In the genomic region with DNA sequence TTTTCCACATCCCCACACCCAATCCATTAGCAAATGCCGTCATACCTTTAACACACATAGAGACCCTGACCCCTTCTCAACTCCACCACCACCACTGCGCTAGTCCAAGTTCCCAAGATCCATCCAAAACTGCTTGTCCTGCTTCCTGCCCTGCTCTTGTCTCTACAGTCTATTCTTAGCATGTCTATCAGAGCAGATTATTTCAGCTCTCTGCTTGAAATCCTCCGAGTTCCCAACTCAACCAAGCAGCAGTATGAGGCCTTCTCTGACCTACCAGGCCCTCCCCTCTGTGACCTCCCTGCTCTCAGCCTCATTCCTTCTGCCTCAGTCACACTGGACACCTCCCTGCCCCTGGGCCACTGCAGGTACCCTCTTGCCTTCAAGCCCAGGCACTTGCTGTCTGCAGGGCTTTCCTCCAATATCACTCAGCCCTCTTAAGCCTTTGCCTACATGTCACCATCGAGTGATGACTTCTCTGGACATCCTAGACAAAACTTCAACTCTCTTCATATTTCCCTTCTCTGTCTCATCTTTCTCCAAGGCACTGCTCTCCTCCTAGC, we compare ENCODE assay signal across 19 cellular contexts.
"Had no signal": no experiment of that assay in that cellular context is flagged by ENCODE, and none has a peak within 500 bp of the region (broad histone marks: within the 10 kb centered on the region; RNA-seq: fewer than 3 reads in every experiment).

No MANE protein-coding gene starts in this region.

- H3K9me3 ChIP-seq: lower lobe of right lung, prostate gland, right lobe of liver, testis had no signal

- H3K79me2 ChIP-seq: parathyroid adenoma had no signal

- H3K27ac ChIP-seq: foreskin keratinocyte, lower lobe of right lung, neural progenitor cell, parathyroid adenoma, prostate gland, right lobe of liver, testis, tibial nerve had no signal

- H2AFZ ChIP-seq: parathyroid adenoma had no signal

- H3K4me2 ChIP-seq: neural progenitor cell had no signal

- ATAC-seq: foreskin keratinocyte; left lobe of liver; lower lobe of right lung; natural killer cell treated with Interleukin-12 subunit alpha and Interleukin-12 subunit beta and Interleukin-15 and Interleukin-18, amount 100 ng/mL, for 72 hours; right lobe of liver; stimulated activated memory B cell treated with anti-CD40 and anti-IgM and Interleukin-4, amounts not matched to agents 10 μg/mL and 1 μg/mL and 100 μg/mL, for 72 hours had no signal

- FAIRE-seq: endothelial cell of umbilical vein had no signal

- H3K36me3 ChIP-seq: lower lobe of right lung, neural progenitor cell, prostate gland, right lobe of liver, tibial nerve had no signal

- H3K9ac ChIP-seq: neural progenitor cell, parathyroid adenoma had no signal

- H3K4me1 ChIP-seq: foreskin keratinocyte, lower lobe of right lung, parathyroid adenoma, prostate gland, right lobe of liver, testis, tibial nerve had no signal

- H3K4me3 ChIP-seq: lower lobe of right lung, neural progenitor cell, prostate gland, right lobe of liver, testis, tibial nerve had no signal

- H3K27me3 ChIP-seq: foreskin keratinocyte, neural progenitor cell, right lobe of liver, testis, tibial nerve had no signal

- DNase-seq: effector CD4-positive, alpha-beta T cell; erythroblast; foreskin keratinocyte; hippocampal formation; kidney glomerular epithelial cell; lower lobe of right lung; midbrain; nucleus accumbens; right lobe of liver; stimulated activated CD4-positive, alpha-beta T cell treated with anti-CD3 and anti-CD28 coated beads, Interleukin-4, amount 100 ng/mL, for 24 hours; testis had no signal
